ENCODE assay signal across 8 cellular contexts in the genomic region with DNA sequence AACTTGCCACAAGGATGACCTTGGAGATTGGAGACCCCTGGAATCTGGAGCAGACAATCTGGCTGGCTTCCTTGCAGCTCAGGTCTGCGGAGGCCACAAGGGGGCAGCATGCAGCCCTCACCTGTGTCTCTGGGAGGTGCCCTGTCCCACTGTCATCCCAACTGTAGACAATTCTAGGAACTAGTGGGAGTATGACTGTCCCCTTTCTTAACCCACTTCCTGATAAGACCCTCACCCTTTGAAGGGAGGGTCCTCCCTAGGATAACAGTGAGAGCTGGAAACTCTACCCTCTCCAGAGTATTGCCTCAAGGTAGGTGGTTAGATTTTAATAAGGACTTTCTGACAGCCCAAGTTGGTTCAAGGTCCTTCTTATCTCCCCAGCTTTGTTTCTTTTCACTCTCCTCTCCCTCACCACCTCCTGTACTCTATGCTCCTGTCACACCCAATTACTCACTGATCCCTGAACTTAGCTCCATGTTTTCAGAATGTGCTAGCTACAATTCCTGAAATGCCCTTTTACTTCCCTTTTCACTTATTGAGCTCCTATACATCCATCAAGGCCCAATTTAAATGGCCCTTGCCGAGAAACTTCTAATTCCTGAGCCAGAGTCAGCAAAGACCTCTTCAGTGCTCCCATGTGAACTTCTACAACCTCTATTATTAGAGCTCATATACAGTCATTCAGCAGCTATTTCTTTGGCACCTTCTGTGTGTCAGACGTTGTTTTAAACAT. TPM values are rescaled to one million over a fixed set of nuclear protein-coding genes. Genes with fewer than 3 reads are reported as not detected.
DNase-seq lines count a peak whose midpoint lies in the region; ATAC-seq and TF ChIP-seq lines count a peak whose summit lies in the region.

No MANE protein-coding gene starts in this region.

- TF ChIP-seq EP300 in tibial nerve (IDR thresholded peaks at IDR 0.05) = no peak

- H3K4me3 ChIP-seq in epithelial cell of esophagus (ENCODE audit: low read length) (no peak overlapping the region), neuronal stem cell (ENCODE audit: low read length in 2 of 2) (no peak overlapping the region), tibial nerve (no peak overlapping the region)

- TF ChIP-seq CTCF in epithelial cell of esophagus (IDR thresholded peaks at IDR 0.05; ENCODE audit: insufficient read depth, low read depth, low read length, missing control alignments) (peak; percentile 77), tibial nerve (IDR thresholded peaks at IDR 0.05) (peak; percentile 42 to 65 (median 61))

- H3K4me1 ChIP-seq in neuronal stem cell (ENCODE audit: control insufficient read depth in 2 of 2, insufficient read depth in 1 of 2, low read depth in 1 of 2, low read length in 2 of 2) (no peaks in the 10 kb centered on the region), tibial nerve (peaks cover 0 to 6% (median 0%) of the 10 kb centered on the region in 4 donors)

- no peak overlapping the region for H4K91ac ChIP-seq in neuronal stem cell (ENCODE audit: low read depth, low read length, poor library complexity)

- WGBS in neuronal stem cell (ENCODE audit: extremely low coverage in 2 of 2, insufficient read length in 2 of 2, insufficient replicate concordance in 1 of 2), 2 donors = no CpG with 5 or more reads among the region's 3 CpGs
- WGBS in tibial nerve, 2 donors = 29 to 53% methylated on average over 3 of the region's 3 CpGs

- no peak overlapping the region for H2BK120ac ChIP-seq in neuronal stem cell (ENCODE audit: low read depth, low read length)

- no peak overlapping the region for H2BK5ac ChIP-seq in neuronal stem cell (ENCODE audit: low read length)

- no peak overlapping the region for H3K14ac ChIP-seq in neuronal stem cell (ENCODE audit: low read length)

- no peak overlapping the region for H2AK5ac ChIP-seq in neuronal stem cell (ENCODE audit: low read depth, low read length)

- no peaks in the 10 kb centered on the region for H3K27me3 ChIP-seq in neuronal stem cell (ENCODE audit: control insufficient read depth in 3 of 3, insufficient read depth in 3 of 3, low read depth in 1 of 3, low read length in 3 of 3)
- H3K27me3 ChIP-seq in tibial nerve = no peaks in the 10 kb centered on the region

- H4K8ac ChIP-seq in neuronal stem cell (ENCODE audit: low read depth, low read length) = no peak overlapping the region

- H3K18ac ChIP-seq in neuronal stem cell (ENCODE audit: low read length) = no peak overlapping the region

- DNase-seq in GM03348 (ENCODE audit: low spot score) = peak; percentile 48
- peak; percentile 33 for DNase-seq in NCI-H2196 (lab: John Stamatoyannopoulos, UW; ENCODE audit: unreplicated experiment)
- peak; percentile 86 for DNase-seq in activated CD8-positive, alpha-beta memory T cell treated with anti-CD3 and anti-CD28 coated beads for 24 hours
- DNase-seq in epithelial cell of esophagus (ENCODE audit: low read depth) = peak; percentile 56
- peak; percentile 53 for DNase-seq in neuronal stem cell (ENCODE audit: low spot score)
- peak in 1 of 2 donors; percentile 44 for DNase-seq in tibial nerve (ENCODE audit: low spot score in 2 of 2)
- no peak for DNase-seq in NK-92 treated with Interleukin-12 subunit alpha and Interleukin-12 subunit beta, amount 100 ng/mL, for 24 hours (lab: John Stamatoyannopoulos, UW)

- H2AFZ ChIP-seq in neuronal stem cell (ENCODE audit: low read length) = no peak overlapping the region

- no peak overlapping the region for H2BK12ac ChIP-seq in neuronal stem cell (ENCODE audit: low read length)

- H3K4me2 ChIP-seq in neuronal stem cell (ENCODE audit: insufficient read depth, low read length, poor library complexity, severe bottlenecking) = no peak overlapping the region

- no peak overlapping the region for H2BK15ac ChIP-seq in neuronal stem cell (ENCODE audit: low read length)

- no peak for TF ChIP-seq POLR2A in tibial nerve (IDR thresholded peaks at IDR 0.05)

- H3K79me1 ChIP-seq in neuronal stem cell (ENCODE audit: low read depth, low read length) = no peaks in the 10 kb centered on the region

- peaks cover 5 to 15% of the 10 kb centered on the region in 2 donors for H3K9me3 ChIP-seq in neuronal stem cell (replicated peaks in 1 of 2; ENCODE audit: control insufficient read depth in 2 of 2, insufficient read depth in 1 of 2, low read depth in 1 of 2, low read length in 2 of 2)
- peaks cover 0 to 18% (median 0%) of the 10 kb centered on the region in 4 donors for H3K9me3 ChIP-seq in tibial nerve

- no peak for ATAC-seq in HG02571 (IDR thresholded peaks at IDR 0.05; ENCODE audit: unreplicated experiment)

- H3K27ac ChIP-seq in neuronal stem cell (replicated peaks; ENCODE audit: low read length) (no peak overlapping the region), tibial nerve (no peak overlapping the region)

- no peak overlapping the region for H3K9ac ChIP-seq in neuronal stem cell (ENCODE audit: low read depth, low read length, poor library complexity)

- no peak overlapping the region for H3K23ac ChIP-seq in neuronal stem cell (ENCODE audit: low read depth, low read length, poor library complexity)

- H3K36me3 ChIP-seq in neuronal stem cell (replicated peaks in 1 of 2; ENCODE audit: control insufficient read depth in 2 of 2, insufficient read depth in 2 of 2, low read length in 2 of 2) = peaks cover 20 to 44% of the 10 kb centered on the region in 2 donors
- peaks cover 0 to 63% (median 0%) of the 10 kb centered on the region in 3 donors for H3K36me3 ChIP-seq in tibial nerve

- H3K4ac ChIP-seq in neuronal stem cell (ENCODE audit: low read length) = no peak overlapping the region

RNA-seq across cellular contexts. Expression of a gene that starts 9.2 kb away (rescaled TPM):
- 3.1 TPM for polyA plus RNA-seq in neuronal stem cell (2013, experiment 1 of 2)
- polyA plus RNA-seq in neuronal stem cell (2013, experiment 2 of 2) = 3.2 TPM
- total RNA-seq in tibial nerve = 1 to 10 TPM in 3 of 4 donors, under 1 TPM in 1; 0.22 to 2.1 (median 1.7) TPM
